ENCODE assay signal across 10 cellular contexts in genomic region chr2:174664084-174664759, GRCh38.
DNase-seq lines count a peak whose midpoint lies in the region; ATAC-seq and TF ChIP-seq lines count a peak whose summit lies in the region.
"Had no signal": no experiment of that assay in that cellular context is flagged by ENCODE, and none has a peak within 500 bp of the region (broad histone marks: within the 10 kb centered on the region; RNA-seq: fewer than 3 reads in every experiment).

No MANE protein-coding gene starts in this region.

- no peak overlapping the region for H4K91ac ChIP-seq in mesenchymal stem cell (ENCODE audit: low read length)

- no peak overlapping the region for H2BK15ac ChIP-seq in mesenchymal stem cell (ENCODE audit: low read depth, poor library complexity, severe bottlenecking)

- no peak overlapping the region for H2BK5ac ChIP-seq in mesenchymal stem cell (ENCODE audit: low read depth, low read length, poor library complexity, severe bottlenecking)

- H3K4me3 ChIP-seq in ascending aorta (no peak overlapping the region), mesenchymal stem cell (ENCODE audit: insufficient read depth in 1 of 2, low read depth in 1 of 2, low read length in 2 of 2) (peak overlapping the region in 1 of 2 experiments; percentile 12)
- H3K4me3 ChIP-seq: adrenal gland had no signal

- H3K14ac ChIP-seq in mesenchymal stem cell (ENCODE audit: low read length in 2 of 2): no peak overlapping the region

- DNase-seq in HFFc6 (no peak), ascending aorta (ENCODE audit: low spot score in 2 of 2) (no peak), mesenchymal stem cell (no peak)
- no peak for DNase-seq in activated T-cell treated with anti-CD3 and anti-CD28 coated beads, Interleukin-2, amount 50 U/mL, for 1 hour
- DNase-seq: adrenal gland, naive B cell, NCI-H226 had no signal

- H3K36me3 ChIP-seq in ascending aorta: no peaks in the 10 kb centered on the region
- peaks cover 4 to 20% of the 10 kb centered on the region in 2 experiments for H3K36me3 ChIP-seq in mesenchymal stem cell (ENCODE audit: control insufficient read depth in 1 of 2, insufficient read depth in 2 of 2, low read depth in 1 of 2, low read length in 2 of 2)
- H3K36me3 ChIP-seq: adrenal gland had no signal

- 85% methylated on average over 7 of the region's 7 CpGs for WGBS in mesenchymal stem cell

- H3K9me3 ChIP-seq in ascending aorta: no peaks in the 10 kb centered on the region
- H3K9me3 ChIP-seq in mesenchymal stem cell (ENCODE audit: control insufficient read depth, low read length): no peaks in the 10 kb centered on the region
- H3K9me3 ChIP-seq: adrenal gland had no signal

- ATAC-seq in GM19324 (IDR thresholded peaks at IDR 0.05; ENCODE audit: low FRiP score, unreplicated experiment) (no peak), GM18498 (IDR thresholded peaks at IDR 0.05; ENCODE audit: unreplicated experiment) (no peak)

- H2AK5ac ChIP-seq in mesenchymal stem cell (ENCODE audit: low read length, severe bottlenecking): no peak overlapping the region

- no peak overlapping the region for H2AFZ ChIP-seq in mesenchymal stem cell (ENCODE audit: low read depth, low read length)

- H3K23ac ChIP-seq in mesenchymal stem cell (ENCODE audit: low read length in 2 of 2): no peak overlapping the region

- peak overlapping the region in 1 of 2 experiments; percentile 1 for H3K18ac ChIP-seq in mesenchymal stem cell (ENCODE audit: low read depth in 1 of 2, low read length in 2 of 2)

- H3K4me1 ChIP-seq in ascending aorta (peaks cover 33 to 34% of the 10 kb centered on the region in 2 donors), mesenchymal stem cell (ENCODE audit: control insufficient read depth, insufficient read depth, low read depth, low read length) (peaks cover 1% of the 10 kb centered on the region)

- peak overlapping the region; percentile 75 for H3K9ac ChIP-seq in mesenchymal stem cell (ENCODE audit: low read length)

- peak overlapping the region; percentile 93 for H3K27ac Mint-ChIP-seq in HFFc6

- H3K9me3 Mint-ChIP-seq in HFFc6: no peaks in the 10 kb centered on the region
- H3K9me3 Mint-ChIP-seq: naive B cell had no signal

- H2BK12ac ChIP-seq in mesenchymal stem cell (ENCODE audit: low read length in 2 of 2): no peak overlapping the region

- no peak overlapping the region for H4K8ac ChIP-seq in mesenchymal stem cell (ENCODE audit: low read length)

- H3K27me3 Mint-ChIP-seq in HFFc6 (ENCODE audit: insufficient read depth): no peaks in the 10 kb centered on the region
- H3K27me3 Mint-ChIP-seq: naive B cell had no signal

- intact Hi-C loops in ascending aorta (cut with DNase I): no loop called here

- H3K4ac ChIP-seq in mesenchymal stem cell (ENCODE audit: low read depth in 1 of 2, low read length in 2 of 2): no peak overlapping the region

- H3K4me3 Mint-ChIP-seq in HFFc6: peak overlapping the region; percentile 58

- H3K27ac ChIP-seq in ascending aorta (peak overlapping the region; percentile 79 to 84), mesenchymal stem cell (ENCODE audit: low read length, poor library complexity, severe bottlenecking) (no peak overlapping the region), temporal lobe (ENCODE audit: low read depth, low read length) (peak overlapping the region; percentile 63)

- no peak overlapping the region for H3K4me2 ChIP-seq in mesenchymal stem cell (ENCODE audit: low read length, poor library complexity, severe bottlenecking)

- H3K4me1 Mint-ChIP-seq in HFFc6 (ENCODE audit: low read depth): peaks cover 71% of the 10 kb centered on the region

- H3K79me1 ChIP-seq in mesenchymal stem cell (replicated peaks; ENCODE audit: low read length, poor library complexity, severe bottlenecking): peaks cover 54% of the 10 kb centered on the region

- no peaks in the 10 kb centered on the region for H3K27me3 ChIP-seq in ascending aorta
- H3K27me3 ChIP-seq in mesenchymal stem cell (ENCODE audit: control insufficient read depth in 1 of 2, insufficient read depth in 1 of 2, low read length in 2 of 2): no peaks in the 10 kb centered on the region
- H3K27me3 ChIP-seq: adrenal gland had no signal

- no peak overlapping the region for H2BK120ac ChIP-seq in mesenchymal stem cell (ENCODE audit: low read depth, low read length)

- no peak for TF ChIP-seq CTCF in HFFc6 (IDR thresholded peaks at IDR 0.05)
- no peak for TF ChIP-seq CTCF in ascending aorta (IDR thresholded peaks at IDR 0.05)

- H3K36me3 Mint-ChIP-seq in HFFc6 (ENCODE audit: low read depth): no peaks in the 10 kb centered on the region
- H3K36me3 Mint-ChIP-seq: naive B cell had no signal
